10 cellular contexts compared by ENCODE assay signal in the genomic region with DNA sequence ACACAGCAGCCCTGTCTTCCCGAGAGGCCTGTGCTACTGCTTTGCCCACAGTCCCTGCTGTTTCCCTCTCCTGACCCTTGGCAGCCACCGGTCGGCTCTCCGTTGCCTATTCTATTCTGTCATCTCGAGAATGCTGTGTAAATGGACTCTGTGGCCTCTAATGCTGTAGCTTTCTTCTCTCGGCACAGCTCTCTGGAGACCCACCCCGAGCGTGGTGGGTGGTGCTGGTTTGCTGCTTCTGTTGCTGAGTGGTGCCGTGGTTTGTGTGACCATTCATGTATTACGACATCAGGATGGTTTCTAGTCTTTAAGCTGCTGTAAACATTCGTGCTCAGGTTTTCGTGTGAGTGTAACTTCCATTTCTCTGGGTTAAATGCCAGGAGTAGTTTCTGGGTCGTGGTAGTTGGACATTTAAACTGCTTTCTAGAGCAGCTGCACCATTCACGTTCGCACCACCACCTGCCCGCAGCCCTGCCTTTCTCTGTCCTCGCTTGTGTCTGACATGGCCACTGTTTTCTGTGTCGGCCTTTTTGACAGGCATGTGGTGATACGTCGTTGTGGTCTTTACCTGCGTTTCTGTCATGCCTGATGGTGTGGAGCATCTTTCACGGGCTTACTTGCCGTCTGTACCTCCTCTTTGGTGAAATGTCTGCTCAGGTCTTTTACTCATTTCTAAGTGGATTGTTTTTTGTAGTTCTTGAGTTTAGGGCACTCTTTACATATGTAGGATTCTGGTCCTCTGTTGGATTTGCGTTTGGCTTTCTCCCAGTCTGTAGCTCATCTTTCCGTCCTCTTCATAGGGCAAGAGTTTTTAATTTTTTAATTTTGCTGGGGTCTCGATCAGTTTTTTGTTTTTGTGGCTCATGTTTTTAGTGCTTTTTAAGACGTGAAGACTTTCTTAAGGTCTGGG. TPM values are rescaled to one million over a fixed set of nuclear protein-coding genes. Genes with fewer than 3 reads are reported as not detected.
DNase-seq lines count a peak whose midpoint lies in the region; ATAC-seq and TF ChIP-seq lines count a peak whose summit lies in the region.
"Had no signal": no experiment of that assay in that cellular context is flagged by ENCODE, and none has a peak within 500 bp of the region (broad histone marks: within the 10 kb centered on the region; RNA-seq: fewer than 3 reads in every experiment).

No MANE protein-coding gene starts in this region.

- H3K27me3 Mint-ChIP-seq in activated B cell treated with CpG ODN at 0.5 μM for 24 hours, result no peaks in the 10 kb centered on the region
- H3K27me3 Mint-ChIP-seq: stimulated activated naive CD8-positive, alpha-beta T cell treated with anti-CD3 and anti-CD28 coated beads, Interleukin-15, amount 100 ng/mL, for 72 hours had no signal

- ATAC-seq in activated B cell treated with CpG ODN at 0.5 μM for 24 hours (ENCODE audit: low read depth), result peak; percentile 26
- ATAC-seq in HG03432 (IDR thresholded peaks at IDR 0.05; ENCODE audit: unreplicated experiment), result no peak
- ATAC-seq: stimulated activated naive CD8-positive, alpha-beta T cell treated with anti-CD3 and anti-CD28 coated beads, Interleukin-15, amount 100 ng/mL, for 72 hours had no signal

- H3K4me3 Mint-ChIP-seq in activated B cell treated with CpG ODN at 0.5 μM for 24 hours, result no peak overlapping the region
- H3K4me3 Mint-ChIP-seq: stimulated activated naive CD8-positive, alpha-beta T cell treated with anti-CD3 and anti-CD28 coated beads, Interleukin-15, amount 100 ng/mL, for 72 hours had no signal

- TF ChIP-seq CTCF in 22Rv1 (IDR thresholded peaks at IDR 0.05) (no peak), activated B cell treated with CpG ODN at 0.5 μM for 24 hours (IDR thresholded peaks at IDR 0.05) (no peak)

- CTCF ChIA-PET in activated B cell treated with CpG ODN at 0.5 μM for 24 hours (lab: Charles Lee), result no interaction called here

- H3K9me3 Mint-ChIP-seq in activated B cell treated with CpG ODN at 0.5 μM for 24 hours, result peaks cover 4% of the 10 kb centered on the region
- H3K9me3 Mint-ChIP-seq: stimulated activated naive CD8-positive, alpha-beta T cell treated with anti-CD3 and anti-CD28 coated beads, Interleukin-15, amount 100 ng/mL, for 72 hours had no signal

- peaks cover 51% of the 10 kb centered on the region for H3K4me1 Mint-ChIP-seq in activated B cell treated with CpG ODN at 0.5 μM for 24 hours

- DNase-seq in ELR (ENCODE audit: low read depth) (peak; percentile 16), activated B cell treated with CpG ODN at 0.5 μM for 24 hours (no peak), iris pigment epithelial cell (ENCODE audit: low read depth) (peak; percentile 47), C1 segment of cervical spinal cord (lab: John Stamatoyannopoulos, UW) (no peak)
- no peak for DNase-seq in stimulated activated CD4-positive, alpha-beta T cell treated with anti-CD3 and anti-CD28 coated beads, Interleukin-4, amount 100 ng/mL, for 24 hours
- no peak for DNase-seq in stimulated activated CD4-positive, alpha-beta T cell treated with anti-CD3 and anti-CD28 coated beads, Interleukin-2, amount 100 ng/mL, for 24 hours
- DNase-seq: amygdala; stimulated activated naive CD8-positive, alpha-beta T cell treated with anti-CD3 and anti-CD28 coated beads, Interleukin-15, amount 100 ng/mL, for 72 hours had no signal

- H3K27ac Mint-ChIP-seq in activated B cell treated with CpG ODN at 0.5 μM for 24 hours, result no peak overlapping the region

- H3K36me3 Mint-ChIP-seq in activated B cell treated with CpG ODN at 0.5 μM for 24 hours (ENCODE audit: low read depth), result peaks cover 14% of the 10 kb centered on the region

- POLR2A ChIA-PET in activated B cell treated with CpG ODN at 0.5 μM for 24 hours (lab: Charles Lee), result interaction anchor here (0.9 to 4.7 kb wide), 4 partner anchors 12 to 24 kb away, joined by 3 to 42 read pairs (median 5); no protein-coding TSS in a partner anchor

- intact Hi-C loops in activated B cell treated with CpG ODN at 0.5 μM for 24 hours (cut with micrococcal nuclease), result no loop called here

- peak overlapping the region; percentile 91; the same call in 1 of the 2 replicates for H3K27ac ChIP-seq in 22Rv1

RNA-seq across cellular contexts. Expression of a gene that starts 47.7 kb away (rescaled TPM):
- total RNA-seq in activated B cell treated with CpG ODN at 0.5 μM for 24 hours, result not detected in 2 replicates

Comparison
In these comparisons a context has a peak if more than half of its experiments do, and no peak if none do; other contexts are left out.
1. DNase-seq: peak in ELR (single experiment) and iris pigment epithelial cell (single experiment); none in activated B cell treated with CpG ODN at 0.5 μM for 24 hours (single experiment), stimulated activated CD4-positive, alpha-beta T cell treated with anti-CD3 and anti-CD28 coated beads, Interleukin-4, amount 100 ng/mL, for 24 hours (single experiment), stimulated activated CD4-positive, alpha-beta T cell treated with anti-CD3 and anti-CD28 coated beads, Interleukin-2, amount 100 ng/mL, for 24 hours (0 of 2) and C1 segment of cervical spinal cord (0 of 14).